In genomic region chr3:128152419-128153155, GRCh38 we compare ENCODE assay signal across 8 cellular contexts. TPM values are rescaled to one million over a fixed set of nuclear protein-coding genes. Genes with fewer than 3 reads are reported as not detected.
DNase-seq lines count a peak whose midpoint lies in the region; ATAC-seq and TF ChIP-seq lines count a peak whose summit lies in the region.

No MANE protein-coding gene starts in this region.

- H3K27me3 ChIP-seq in mucosa of rectum (ENCODE audit: control insufficient read depth in 2 of 2, insufficient read depth in 2 of 2, low read length in 2 of 2), result no peaks in the 10 kb centered on the region

- H3K4me3 ChIP-seq in coronary artery (peak overlapping the region; percentile 96), mucosa of rectum (ENCODE audit: low read length in 2 of 2) (peak overlapping the region; percentile 72 to 85)

- H3K9ac ChIP-seq in mucosa of rectum (ENCODE audit: low read depth in 1 of 2, low read length in 2 of 2), result peak overlapping the region; percentile 3 to 81

- peaks cover 5% of the 10 kb centered on the region in 2 donors for H3K4me1 ChIP-seq in mucosa of rectum (ENCODE audit: control insufficient read depth in 2 of 2, insufficient read depth in 2 of 2, low read length in 2 of 2)

- no peak for ATAC-seq in GM21619 (IDR thresholded peaks at IDR 0.05; ENCODE audit: unreplicated experiment)

- peaks cover 4 to 5% of the 10 kb centered on the region in 2 donors for H3K36me3 ChIP-seq in mucosa of rectum (ENCODE audit: control insufficient read depth in 2 of 2, insufficient read depth in 2 of 2, low read length in 2 of 2)

- TF ChIP-seq CTCF in coronary artery (IDR thresholded peaks at IDR 0.05), result no peak

- H3K9me3 ChIP-seq in mucosa of rectum (ENCODE audit: control insufficient read depth in 2 of 2, low read length in 2 of 2), result no peaks in the 10 kb centered on the region

- peak; percentile 17 for DNase-seq in activated CD8-positive, alpha-beta memory T cell treated with anti-CD3 and anti-CD28 coated beads for 24 hours
- DNase-seq in activated CD8-positive, alpha-beta memory T cell treated with anti-CD3 and anti-CD28 coated beads, Interleukin-2, amount 50 U/mL, for 4 hours, result no peak
- DNase-seq in NCI-H345 (lab: John Stamatoyannopoulos, UW) (peak; percentile 60), coronary artery (ENCODE audit: low spot score) (no peak), NCI-H226 (no peak), mesenteric fat pad (ENCODE audit: low spot score) (no peak)

- H3K27ac ChIP-seq in coronary artery, result peak overlapping the region; percentile 70 to 95
- peak overlapping the region; percentile 45 to 85 for H3K27ac ChIP-seq in mucosa of rectum (ENCODE audit: low read depth in 2 of 2, low read length in 2 of 2)

RNA-seq across cellular contexts. Expression of gene EEFSEC, which starts 0.7 kb away (rescaled TPM):
- total RNA-seq in mesenteric fat pad, result 13.6 TPM

RNA-seq across cellular contexts. Expression of gene RUVBL1, which starts 29.0 kb away (rescaled TPM):
- total RNA-seq in mesenteric fat pad, result 28.7 TPM

Comparison
In these comparisons a context has a peak if more than half of its experiments do, and no peak if none do; other contexts are left out.
1. DNase-seq: peak in activated CD8-positive, alpha-beta memory T cell treated with anti-CD3 and anti-CD28 coated beads for 24 hours (single experiment) and NCI-H345 (single experiment); none in activated CD8-positive, alpha-beta memory T cell treated with anti-CD3 and anti-CD28 coated beads, Interleukin-2, amount 50 U/mL, for 4 hours (single experiment), coronary artery (single experiment), NCI-H226 (single experiment) and mesenteric fat pad (single experiment).